Comparison of ENCODE assay signal across 1 cellular context in the genomic region with DNA sequence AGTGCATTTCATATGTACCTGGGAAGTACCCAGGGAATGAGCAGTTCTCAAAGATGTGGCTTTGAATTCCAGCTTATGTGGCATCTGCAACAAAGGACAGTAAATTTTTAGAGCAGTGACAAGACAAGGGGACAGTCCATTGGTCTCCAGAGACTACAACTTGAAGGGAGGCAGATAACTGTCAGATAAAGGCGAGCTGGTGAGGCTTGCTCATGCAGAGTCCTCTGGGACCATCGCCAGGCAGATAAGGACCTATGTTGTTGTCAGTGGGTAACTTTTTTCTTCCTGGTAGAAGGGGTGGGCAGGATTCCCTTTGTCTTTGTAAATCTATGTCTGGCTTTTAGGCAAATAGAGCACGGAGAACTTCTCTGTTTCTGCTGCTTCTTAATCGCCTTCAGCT.
TF ChIP-seq lines count a peak whose summit lies in the region.

No MANE protein-coding gene starts in this region.

TF ChIP-seq in K562, 482 proteins besides CTCF, POLR2A, EP300 and RAD21 (continued from another document):
- TF ChIP-seq ZNF699 (CRISPR knock-in tag; IDR thresholded peaks at IDR 0.05; ENCODE audit: insufficient replicate concordance) (no peak), ZKSCAN1 (IDR thresholded peaks at IDR 0.05; ENCODE audit: low read depth, low read length) (no peak), POLR2H (tag; IDR thresholded peaks at IDR 0.05; ENCODE audit: low read depth) (no peak), ZNF197 (CRISPR knock-in tag; IDR thresholded peaks at IDR 0.05; ENCODE audit: low read depth) (0 out of 2 replicates have a peak, but pooled peaks have one; percentile 37)
- TF ChIP-seq, protein P1, sequence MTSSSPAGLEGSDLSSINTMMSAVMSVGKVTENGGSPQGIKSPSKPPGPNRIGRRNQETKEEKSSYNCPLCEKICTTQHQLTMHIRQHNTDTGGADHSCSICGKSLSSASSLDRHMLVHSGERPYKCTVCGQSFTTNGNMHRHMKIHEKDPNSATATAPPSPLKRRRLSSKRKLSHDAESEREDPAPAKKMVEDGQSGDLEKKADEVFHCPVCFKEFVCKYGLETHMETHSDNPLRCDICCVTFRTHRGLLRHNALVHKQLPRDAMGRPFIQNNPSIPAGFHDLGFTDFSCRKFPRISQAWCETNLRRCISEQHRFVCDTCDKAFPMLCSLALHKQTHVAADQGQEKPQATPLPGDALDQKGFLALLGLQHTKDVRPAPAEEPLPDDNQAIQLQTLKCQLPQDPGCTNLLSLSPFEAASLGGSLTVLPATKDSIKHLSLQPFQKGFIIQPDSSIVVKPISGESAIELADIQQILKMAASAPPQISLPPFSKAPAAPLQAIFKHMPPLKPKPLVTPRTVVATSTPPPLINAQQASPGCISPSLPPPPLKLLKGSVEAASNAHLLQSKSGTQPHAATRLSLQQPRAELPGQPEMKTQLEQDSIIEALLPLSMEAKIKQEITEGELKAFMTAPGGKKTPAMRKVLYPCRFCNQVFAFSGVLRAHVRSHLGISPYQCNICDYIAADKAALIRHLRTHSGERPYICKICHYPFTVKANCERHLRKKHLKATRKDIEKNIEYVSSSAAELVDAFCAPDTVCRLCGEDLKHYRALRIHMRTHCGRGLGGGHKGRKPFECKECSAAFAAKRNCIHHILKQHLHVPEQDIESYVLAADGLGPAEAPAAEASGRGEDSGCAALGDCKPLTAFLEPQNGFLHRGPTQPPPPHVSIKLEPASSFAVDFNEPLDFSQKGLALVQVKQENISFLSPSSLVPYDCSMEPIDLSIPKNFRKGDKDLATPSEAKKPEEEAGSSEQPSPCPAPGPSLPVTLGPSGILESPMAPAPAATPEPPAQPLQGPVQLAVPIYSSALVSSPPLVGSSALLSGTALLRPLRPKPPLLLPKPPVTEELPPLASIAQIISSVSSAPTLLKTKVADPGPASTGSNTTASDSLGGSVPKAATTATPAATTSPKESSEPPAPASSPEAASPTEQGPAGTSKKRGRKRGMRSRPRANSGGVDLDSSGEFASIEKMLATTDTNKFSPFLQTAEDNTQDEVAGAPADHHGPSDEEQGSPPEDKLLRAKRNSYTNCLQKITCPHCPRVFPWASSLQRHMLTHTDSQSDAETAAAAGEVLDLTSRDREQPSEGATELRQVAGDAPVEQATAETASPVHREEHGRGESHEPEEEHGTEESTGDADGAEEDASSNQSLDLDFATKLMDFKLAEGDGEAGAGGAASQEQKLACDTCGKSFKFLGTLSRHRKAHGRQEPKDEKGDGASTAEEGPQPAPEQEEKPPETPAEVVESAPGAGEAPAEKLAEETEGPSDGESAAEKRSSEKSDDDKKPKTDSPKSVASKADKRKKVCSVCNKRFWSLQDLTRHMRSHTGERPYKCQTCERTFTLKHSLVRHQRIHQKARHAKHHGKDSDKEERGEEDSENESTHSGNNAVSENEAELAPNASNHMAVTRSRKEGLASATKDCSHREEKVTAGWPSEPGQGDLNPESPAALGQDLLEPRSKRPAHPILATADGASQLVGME (CRISPR knock-in tag; IDR thresholded peaks at IDR 0.05), result peak; percentile 86; the same call in 1 of the 2 replicates
